11 cellular contexts compared by ENCODE assay signal in genomic region chr1:192626366-192627179, GRCh38. TPM values are rescaled to one million over a fixed set of nuclear protein-coding genes. Genes with fewer than 3 reads are reported as not detected.
DNase-seq lines count a peak whose midpoint lies in the region; ATAC-seq and TF ChIP-seq lines count a peak whose summit lies in the region.
"Had no signal": no experiment of that assay in that cellular context is flagged by ENCODE, and none has a peak within 500 bp of the region (broad histone marks: within the 10 kb centered on the region; RNA-seq: fewer than 3 reads in every experiment).

No MANE protein-coding gene starts in this region.

- H3K27me3 ChIP-seq in adipocyte (replicated peaks; ENCODE audit: control insufficient read depth, insufficient read depth, low read length) = no peaks in the 10 kb centered on the region

- intact Hi-C loops in CD14-positive monocyte (cut with micrococcal nuclease) = no loop called here

- no peaks in the 10 kb centered on the region for H3K27me3 Mint-ChIP-seq in CD14-positive monocyte (ENCODE audit: low read depth in 3 of 3)

- H3K9me3 Mint-ChIP-seq in CD14-positive monocyte = peaks cover 0 to 11% (median under 1%) of the 10 kb centered on the region in 7 donors

- H3K36me3 ChIP-seq in adipocyte (ENCODE audit: control insufficient read depth, insufficient read depth, low read length, severe bottlenecking) = no peaks in the 10 kb centered on the region

- H3K4me3 Mint-ChIP-seq in CD14-positive monocyte = no peak overlapping the region

- TF ChIP-seq CTCF in CD14-positive monocyte (IDR thresholded peaks at IDR 0.05) = no peak
- no peak for TF ChIP-seq CTCF in GM20000 (IDR thresholded peaks at IDR 0.05; ENCODE audit: extremely low read depth, missing control alignments)

- no peaks in the 10 kb centered on the region for H3K9me3 ChIP-seq in adipocyte (ENCODE audit: control insufficient read depth, low read length)

- DNase-seq in adipocyte (ENCODE audit: low read depth) = no peak
- DNase-seq in CD14-positive monocyte (ENCODE audit: low spot score) = no peak
- DNase-seq in GM20000 (ENCODE audit: low spot score) = no peak
- DNase-seq in NCI-H69 (lab: John Stamatoyannopoulos, UW) = no peak
- DNase-seq in NCI-H226 = no peak
- DNase-seq: foreskin melanocyte; NCI-H774; stimulated activated CD4-positive, alpha-beta T cell treated with anti-CD3 and anti-CD28 coated beads, Interleukin-1b, Interleukin-23, amount 100 ng/mL, for 48 hours had no signal

- no peak overlapping the region for H3K27ac Mint-ChIP-seq in CD14-positive monocyte

- no peaks in the 10 kb centered on the region for H3K4me1 Mint-ChIP-seq in CD14-positive monocyte

- ATAC-seq in GM18867 (IDR thresholded peaks at IDR 0.05; ENCODE audit: unreplicated experiment) (peak; percentile 91), GM21723 (IDR thresholded peaks at IDR 0.05; ENCODE audit: unreplicated experiment) (peak; percentile 90), HG03378 (IDR thresholded peaks at IDR 0.05; ENCODE audit: unreplicated experiment) (peak; percentile 96)

- peak overlapping the region; percentile 14 for H3K9ac ChIP-seq in adipocyte (ENCODE audit: low read length)

- H3K4me3 ChIP-seq in adipocyte (ENCODE audit: low read length) = no peak overlapping the region

- H3K36me3 Mint-ChIP-seq in CD14-positive monocyte = no peaks in the 10 kb centered on the region

- peaks cover 39% of the 10 kb centered on the region for H3K4me1 ChIP-seq in adipocyte (ENCODE audit: control insufficient read depth, insufficient read depth, low read length)

RNA-seq across cellular contexts. Expression of gene RGS13, which starts 9.4 kb away (rescaled TPM):
- polyA plus RNA-seq in CD14-positive monocyte = not detected

RNA-seq across cellular contexts. Expression of gene RGS1, which starts 51.0 kb away (rescaled TPM):
- 10 to 100 TPM in 1 of 2 donors, 1 to 10 TPM in 1; 2.4 to 17.7 TPM for polyA plus RNA-seq in CD14-positive monocyte
